Comparison of ENCODE assay signal across 2 cellular contexts in genomic region chr4:109798866-109799265, GRCh38.
TF ChIP-seq lines count a peak whose summit lies in the region.

No MANE protein-coding gene starts in this region.

TF ChIP-seq in HCT116, 20 proteins besides CTCF, POLR2A, EP300 and RAD21:
- TF ChIP-seq EZH2phosphoT487 (IDR thresholded peaks at IDR 0.05; ENCODE audit: borderline replicate concordance), result no peak
- TF ChIP-seq SIN3A (IDR thresholded peaks at IDR 0.05; ENCODE audit: low read depth), result no peak
- TF ChIP-seq EGR1 (IDR thresholded peaks at IDR 0.05; ENCODE audit: low read depth), result no peak
- TF ChIP-seq REST (IDR thresholded peaks at IDR 0.05; ENCODE audit: low read depth), result no peak

TF ChIP-seq in K562, 482 proteins besides CTCF, POLR2A, EP300 and RAD21:
- TF ChIP-seq ZNF347 (CRISPR knock-in tag; IDR thresholded peaks at IDR 0.05; ENCODE audit: low read depth), result no peak
- TF ChIP-seq NRF1 (conservative IDR thresholded peaks at IDR 0.05 in 1 of 2, IDR thresholded peaks at IDR 0.05 in 1 of 2), result peak; percentile 24 to 51; a peak in 3 of 4 replicates
- TF ChIP-seq PBX2 (CRISPR knock-in tag; IDR thresholded peaks at IDR 0.05; ENCODE audit: low read depth), result no peak
- TF ChIP-seq PBX2 (tag; conservative IDR thresholded peaks at IDR 0.05; ENCODE audit: low read depth), result 0 out of 2 replicates have a peak, but pooled peaks have one; percentile 26
- TF ChIP-seq PHF20 (IDR thresholded peaks at IDR 0.05; ENCODE audit: partially characterized antibody), result no peak
- no peak for TF ChIP-seq CSDE1 (IDR thresholded peaks at IDR 0.05)
